In the genomic region with DNA sequence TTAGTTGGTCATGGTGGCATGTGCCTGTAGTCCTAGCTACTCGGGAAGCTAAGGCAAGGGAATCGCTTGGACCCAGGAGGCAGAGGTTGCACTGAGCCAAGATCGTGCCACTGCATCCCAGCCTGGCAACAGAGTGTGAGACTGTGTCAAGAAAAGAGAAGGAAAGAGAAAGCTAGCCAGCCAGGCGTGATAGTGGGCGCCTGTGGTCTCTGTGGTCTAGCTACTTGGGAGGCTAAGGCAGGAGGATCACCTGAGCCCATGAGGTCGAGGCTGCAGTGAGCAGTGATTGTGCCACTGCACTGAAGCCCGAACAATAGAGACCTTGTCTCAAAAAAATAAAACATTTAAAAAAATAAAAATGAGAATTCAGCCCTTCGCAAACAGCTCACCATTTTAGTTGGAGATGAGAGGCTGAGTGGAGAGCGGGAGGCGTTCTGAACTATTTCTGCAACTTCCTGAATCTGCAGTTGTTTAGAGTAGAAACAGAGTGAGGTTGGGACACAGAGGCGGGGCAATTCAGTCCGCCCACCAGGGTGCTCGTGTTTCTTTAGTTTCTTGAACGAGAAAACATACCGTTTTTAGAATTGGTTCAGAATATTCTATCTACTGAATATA, we compare ENCODE assay signal across 12 cellular contexts. TPM values are rescaled to one million over a fixed set of nuclear protein-coding genes. Genes with fewer than 3 reads are reported as not detected.
DNase-seq lines count a peak whose midpoint lies in the region; ATAC-seq and TF ChIP-seq lines count a peak whose summit lies in the region.
"Had no signal": no experiment of that assay in that cellular context is flagged by ENCODE, and none has a peak within 500 bp of the region (broad histone marks: within the 10 kb centered on the region; RNA-seq: fewer than 3 reads in every experiment).

No MANE protein-coding gene starts in this region.

- peak; percentile 61 for DNase-seq in activated naive CD4-positive, alpha-beta T cell treated with anti-CD3 and anti-CD28 coated beads, Interleukin-2, amount 10 ng/mL, durations not matched to agents 7 days and 5 days
- DNase-seq in activated naive CD4-positive, alpha-beta T cell (lab: John Stamatoyannopoulos, UW) = no peak
- DNase-seq in Peyer's patch (peak in 2 of 3 donors; percentile 63 to 66), head of caudate nucleus (peak in 31 of 42 donors; percentile 15 to 72 (median 38)), upper lobe of right lung (no peak), foreskin fibroblast (no peak), testis (no peak)
- DNase-seq: NCI-H526 treated with DMSO at 0.1 percent for 48 hours had no signal

- TF ChIP-seq POLR2A in Peyer's patch (IDR thresholded peaks at IDR 0.05) (no peak), testis (IDR thresholded peaks at IDR 0.05) (no peak)

- H3K4me1 Mint-ChIP-seq in activated naive CD4-positive, alpha-beta T cell treated with anti-CD3 and anti-CD28 coated beads, Interleukin-2, amount 10 ng/mL, durations not matched to agents 7 days and 5 days = peaks cover 24% of the 10 kb centered on the region
- H3K4me1 Mint-ChIP-seq: GM23338, WTC11 had no signal

- H3K36me3 ChIP-seq in Peyer's patch (no peaks in the 10 kb centered on the region), upper lobe of right lung (no peaks in the 10 kb centered on the region), testis (ENCODE audit: low read depth, missing control alignments) (no peaks in the 10 kb centered on the region)
- H3K36me3 ChIP-seq: tibial nerve had no signal

- H3K27ac Mint-ChIP-seq in activated naive CD4-positive, alpha-beta T cell treated with anti-CD3 and anti-CD28 coated beads, Interleukin-2, amount 10 ng/mL, durations not matched to agents 7 days and 5 days = peak overlapping the region; percentile 85
- H3K27ac Mint-ChIP-seq: GM23338, WTC11 had no signal

- intact Hi-C loops in head of caudate nucleus (cut with DNase I) = no loop called here
- intact Hi-C loops in upper lobe of right lung (cut with DNase I) = no loop called here
- intact Hi-C loops in testis (cut with DNase I; ENCODE audit: low total_unique reads) = loop anchor here (10.0 kb wide), 1 partner anchor 119 kb away; no protein-coding TSS in a partner anchor

- no peaks in the 10 kb centered on the region for H3K36me3 Mint-ChIP-seq in activated naive CD4-positive, alpha-beta T cell treated with anti-CD3 and anti-CD28 coated beads, Interleukin-2, amount 10 ng/mL, durations not matched to agents 7 days and 5 days
- H3K36me3 Mint-ChIP-seq: WTC11 had no signal

- H3K9me3 Mint-ChIP-seq in activated naive CD4-positive, alpha-beta T cell treated with anti-CD3 and anti-CD28 coated beads, Interleukin-2, amount 10 ng/mL, durations not matched to agents 7 days and 5 days = no peaks in the 10 kb centered on the region

- ATAC-seq in upper lobe of right lung (peak; percentile 73), HG03432 (IDR thresholded peaks at IDR 0.05; ENCODE audit: unreplicated experiment) (no peak)
- ATAC-seq: GM23338, WTC11 had no signal

- H3K9me3 ChIP-seq in Peyer's patch = no peaks in the 10 kb centered on the region
- no peaks in the 10 kb centered on the region for H3K9me3 ChIP-seq in upper lobe of right lung
- no peaks in the 10 kb centered on the region for H3K9me3 ChIP-seq in testis
- H3K9me3 ChIP-seq: tibial nerve had no signal

- peak overlapping the region in 3 of 4 donors; percentile 20 to 50 (median 36) for H3K27ac ChIP-seq in Peyer's patch
- H3K27ac ChIP-seq in upper lobe of right lung = no peak overlapping the region
- H3K27ac ChIP-seq in testis = peak overlapping the region in 1 of 2 donors; percentile 11

- peak overlapping the region; percentile 49 for H3K4me3 Mint-ChIP-seq in activated naive CD4-positive, alpha-beta T cell treated with anti-CD3 and anti-CD28 coated beads, Interleukin-2, amount 10 ng/mL, durations not matched to agents 7 days and 5 days
- H3K4me3 Mint-ChIP-seq: GM23338, WTC11 had no signal

- peaks cover 19% of the 10 kb centered on the region for H3K27me3 Mint-ChIP-seq in activated naive CD4-positive, alpha-beta T cell treated with anti-CD3 and anti-CD28 coated beads, Interleukin-2, amount 10 ng/mL, durations not matched to agents 7 days and 5 days

- H3K4me3 ChIP-seq in Peyer's patch = peak overlapping the region; percentile 7 to 33 (median 20)
- H3K4me3 ChIP-seq in upper lobe of right lung = no peak overlapping the region
- no peak overlapping the region for H3K4me3 ChIP-seq in foreskin fibroblast (ENCODE audit: low read depth in 1 of 2, low read length in 2 of 2)
- no peak overlapping the region for H3K4me3 ChIP-seq in testis
- H3K4me3 ChIP-seq: GM23338 had no signal

- WGBS in testis, 2 donors = 46 to 60% methylated on average over 15 of the region's 15 CpGs

- H3K27me3 ChIP-seq in Peyer's patch (no peaks in the 10 kb centered on the region), upper lobe of right lung (peaks cover 4% of the 10 kb centered on the region), testis (no peaks in the 10 kb centered on the region)

- TF ChIP-seq CTCF in Peyer's patch (IDR thresholded peaks at IDR 0.05) (no peak), upper lobe of right lung (IDR thresholded peaks at IDR 0.05) (no peak), foreskin fibroblast (IDR thresholded peaks at IDR 0.05; ENCODE audit: low read depth, low read length) (no peak), testis (IDR thresholded peaks at IDR 0.05) (no peak)

- CTCF ChIA-PET in activated naive CD4-positive, alpha-beta T cell treated with anti-CD3 and anti-CD28 coated beads, Interleukin-2, amount 10 ng/mL, durations not matched to agents 7 days and 5 days (lab: Charles Lee) = interaction anchor here (0.8 to 4.2 kb wide), 7 partner anchors 62 to 238 kb away, joined by 3 to 19 read pairs (median 3); a partner anchor contains a TSS

- peaks cover 0 to 5% (median 0%) of the 10 kb centered on the region in 4 donors for H3K4me1 ChIP-seq in Peyer's patch
- no peaks in the 10 kb centered on the region for H3K4me1 ChIP-seq in upper lobe of right lung
- no peaks in the 10 kb centered on the region for H3K4me1 ChIP-seq in testis
- H3K4me1 ChIP-seq: tibial nerve had no signal

RNA-seq across cellular contexts. Expression of a gene that starts 33.2 kb away (rescaled TPM):
- total RNA-seq in Peyer's patch = 10 to 100 TPM; 28.1 to 44.4 (median 44.0) TPM
- total RNA-seq in upper lobe of right lung = 61.0 TPM
- total RNA-seq in testis = 10 to 100 TPM; 57.5 to 60.6 TPM
- 66.6 TPM for polyA plus RNA-seq in testis (ENCODE audit: insufficient read depth, low read depth, low replicate concordance)

RNA-seq across cellular contexts. Expression of a gene that starts 34.1 kb away (rescaled TPM):
- total RNA-seq in Peyer's patch = 1 to 10 TPM in 1 of 4 donors, under 1 TPM in 2, not detected in 1; 0.54 to 2.5 (median 0.85) TPM
- not detected for total RNA-seq in upper lobe of right lung
- 1 to 10 TPM; 8.4 to 9.8 TPM for total RNA-seq in testis
- polyA plus RNA-seq in testis (ENCODE audit: insufficient read depth, low read depth, low replicate concordance) = 3.5 TPM
- total RNA-seq: tibial nerve had no signal

Comparison
In these comparisons a context has a peak if more than half of its experiments do, and no peak if none do; other contexts are left out.
1. DNase-seq: peak in activated naive CD4-positive, alpha-beta T cell treated with anti-CD3 and anti-CD28 coated beads, Interleukin-2, amount 10 ng/mL, durations not matched to agents 7 days and 5 days (single experiment), Peyer's patch (2 of 3) and head of caudate nucleus (31 of 42); none in activated naive CD4-positive, alpha-beta T cell (0 of 4), upper lobe of right lung (single experiment), foreskin fibroblast (0 of 2) and testis (single experiment).
2. H3K4me3 ChIP-seq: peak in Peyer's patch (4 of 4); none in upper lobe of right lung (single experiment), foreskin fibroblast (0 of 2) and testis (0 of 2).